In genomic region chr4:64230709-64231310, GRCh38 we compare ENCODE assay signal across 15 cellular contexts.
DNase-seq lines count a peak whose midpoint lies in the region; ATAC-seq and TF ChIP-seq lines count a peak whose summit lies in the region.
"Had no signal": no experiment of that assay in that cellular context is flagged by ENCODE, and none has a peak within 500 bp of the region (broad histone marks: within the 10 kb centered on the region; RNA-seq: fewer than 3 reads in every experiment).

No MANE protein-coding gene starts in this region.

- no peaks in the 10 kb centered on the region for H3K9me2 ChIP-seq in PC-9 (ENCODE audit: insufficient read depth)

- no peaks in the 10 kb centered on the region for H4K20me1 ChIP-seq in PC-9 (ENCODE audit: insufficient read depth)

- H3K4me3 ChIP-seq in breast epithelium (no peak overlapping the region), PC-9 (no peak overlapping the region)
- H3K4me3 ChIP-seq: adrenal gland had no signal

- intact Hi-C loops in MCF 10A (cut with micrococcal nuclease) (no loop called here), breast epithelium (cut with DNase I; ENCODE audit: low total_unique reads) (no loop called here), PC-9 (cut with micrococcal nuclease; ENCODE audit: unreplicated experiment) (no loop called here)

- TF ChIP-seq POLR2A in breast epithelium (IDR thresholded peaks at IDR 0.05) = no peak

- peaks cover 45 to 72% of the 10 kb centered on the region in 2 donors for H3K9me3 ChIP-seq in breast epithelium
- H3K9me3 ChIP-seq in PC-9 (ENCODE audit: insufficient read depth, low read depth) = peaks cover 13% of the 10 kb centered on the region

- H3K27me3 ChIP-seq in breast epithelium (no peaks in the 10 kb centered on the region), PC-9 (ENCODE audit: insufficient read depth, low read depth) (no peaks in the 10 kb centered on the region)
- H3K27me3 ChIP-seq: adrenal gland had no signal

- no peaks in the 10 kb centered on the region for H3K36me3 Mint-ChIP-seq in MCF 10A (ENCODE audit: insufficient read depth, unreplicated experiment)
- H3K36me3 Mint-ChIP-seq: T-cell had no signal

- H2AFZ ChIP-seq in PC-9 = no peak overlapping the region

- no TSS peak for BruUV-seq in MCF 10A (replicated peaks; lab: Mats Ljungman, UMichigan)
- no TSS peak for BruUV-seq in PC-9 (replicated peaks; lab: Mats Ljungman, UMichigan)

- ATAC-seq in GM21360 (IDR thresholded peaks at IDR 0.05; ENCODE audit: unreplicated experiment) (no peak), HG03175 (IDR thresholded peaks at IDR 0.05; ENCODE audit: unreplicated experiment) (no peak)
- ATAC-seq: T-cell had no signal

- POLR2A ChIA-PET in MCF 10A (lab: Yijun Ruan, JAX) = no interaction called here
- POLR2A ChIA-PET in PC-9 (lab: Charles Lee; ENCODE audit: unreplicated experiment) = no interaction called here

- H3K9me3 Mint-ChIP-seq in MCF 10A (ENCODE audit: unreplicated experiment) = peaks cover 9% of the 10 kb centered on the region

- no peak overlapping the region for H3K27ac Mint-ChIP-seq in MCF 10A (ENCODE audit: low read depth, unreplicated experiment)
- H3K27ac Mint-ChIP-seq: activated T-cell treated with anti-CD3 and anti-CD28 coated beads, Interleukin-2, amount 50 U/mL, for 24 hours; T-cell had no signal

- no peak overlapping the region for H3K27ac ChIP-seq in breast epithelium
- no peak overlapping the region for H3K27ac ChIP-seq in PC-9
- H3K27ac ChIP-seq: adrenal gland had no signal

- no peaks in the 10 kb centered on the region for H3K36me3 ChIP-seq in breast epithelium
- H3K36me3 ChIP-seq in PC-9 (ENCODE audit: low read depth) = no peaks in the 10 kb centered on the region
- H3K36me3 ChIP-seq: adrenal gland had no signal

- no peaks in the 10 kb centered on the region for H3K79me2 ChIP-seq in PC-9 (ENCODE audit: low read depth)

- H3K27me3 Mint-ChIP-seq in MCF 10A (ENCODE audit: insufficient read depth, unreplicated experiment) = no peaks in the 10 kb centered on the region
- H3K27me3 Mint-ChIP-seq: activated T-cell treated with anti-CD3 and anti-CD28 coated beads, Interleukin-2, amount 50 U/mL, for 24 hours; T-cell had no signal

- DNase-seq in MCF 10A (ENCODE audit: unreplicated experiment) (peak; percentile 38), breast epithelium (ENCODE audit: low spot score in 2 of 2) (no peak), OCI-M1 (lab: John Stamatoyannopoulos, UW) (peak; percentile 36), fibroblast of gingiva (ENCODE audit: low read depth) (peak; percentile 23), GM03348 (ENCODE audit: low spot score) (no peak), PC-9 (no peak)
- DNase-seq: activated CD4-positive, alpha-beta T cell treated with anti-CD3 and anti-CD28 coated beads for 1 hour; activated T-cell treated with anti-CD3 and anti-CD28 coated beads, Interleukin-2, amount 50 U/mL, for 24 hours; adrenal gland; AML-193; NCI-H2029; stimulated activated CD4-positive, alpha-beta T cell treated with anti-CD3 and anti-CD28 coated beads, Interleukin-2, amount 100 ng/mL, for 24 hours; T-cell had no signal

- CTCF ChIA-PET in MCF 10A (lab: Yijun Ruan, JAX) = no interaction called here
- CTCF ChIA-PET in PC-9 (lab: Charles Lee) = no interaction called here

- H3K4me3 Mint-ChIP-seq in MCF 10A (ENCODE audit: unreplicated experiment) = no peak overlapping the region
- H3K4me3 Mint-ChIP-seq: activated T-cell treated with anti-CD3 and anti-CD28 coated beads, Interleukin-2, amount 50 U/mL, for 24 hours; T-cell had no signal

- H3K4me1 Mint-ChIP-seq in MCF 10A (ENCODE audit: insufficient read depth, unreplicated experiment) = no peaks in the 10 kb centered on the region
- H3K4me1 Mint-ChIP-seq: T-cell had no signal

- H3K4me2 ChIP-seq in PC-9 = no peak overlapping the region

- H3K4me1 ChIP-seq in breast epithelium (no peaks in the 10 kb centered on the region), PC-9 (replicated peaks; ENCODE audit: insufficient read depth) (no peaks in the 10 kb centered on the region)
- H3K4me1 ChIP-seq: adrenal gland had no signal

- no peak for TF ChIP-seq CTCF in MCF 10A (IDR thresholded peaks at IDR 0.05; ENCODE audit: unreplicated experiment)
- no peak for TF ChIP-seq CTCF in breast epithelium (IDR thresholded peaks at IDR 0.05)
- TF ChIP-seq CTCF in PC-9 (conservative IDR thresholded peaks at IDR 0.05) = no peak

- no peaks in the 10 kb centered on the region for H3F3A ChIP-seq in PC-9 (ENCODE audit: insufficient read depth, low read depth)

Comparison
In these comparisons a context has a peak if more than half of its experiments do, and no peak if none do; other contexts are left out.
1. DNase-seq: peak in MCF 10A (single experiment), OCI-M1 (single experiment) and fibroblast of gingiva (single experiment); none in breast epithelium (0 of 2), GM03348 (single experiment) and PC-9 (0 of 2).